Comparison of ENCODE assay signal across 11 cellular contexts in the genomic region with DNA sequence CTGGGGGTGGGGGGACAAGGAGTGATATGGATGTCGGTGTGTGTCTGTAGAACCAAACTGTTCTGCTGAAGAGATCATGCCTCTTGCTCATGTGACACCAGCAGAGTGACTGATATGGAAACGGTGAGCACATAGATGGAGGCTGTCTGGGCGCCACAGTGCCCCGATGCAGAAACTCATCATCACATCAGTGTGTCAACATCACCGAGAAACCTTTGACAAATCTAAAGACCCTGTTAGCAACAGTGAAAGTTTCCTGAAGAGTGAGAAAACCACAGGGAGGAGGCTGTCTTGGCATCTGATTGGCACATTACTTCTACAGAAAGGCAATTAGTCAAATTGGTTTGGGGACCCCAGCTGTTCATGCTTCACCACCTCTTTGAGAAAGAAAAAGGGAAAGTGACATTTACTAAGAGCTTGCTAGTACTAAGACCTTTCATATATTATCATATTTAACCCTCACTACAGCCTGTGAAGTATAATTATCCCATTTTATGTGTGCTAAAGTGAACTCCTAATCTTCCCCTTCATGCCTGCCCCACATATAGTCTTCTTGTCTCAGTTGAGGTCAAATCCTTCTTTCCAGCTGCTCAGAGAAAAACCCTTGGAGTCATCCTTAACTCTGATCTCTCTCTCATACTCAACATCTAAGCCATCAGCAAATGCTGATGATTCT. TPM values are rescaled to one million over a fixed set of nuclear protein-coding genes. Genes with fewer than 3 reads are reported as not detected.
DNase-seq lines count a peak whose midpoint lies in the region; ATAC-seq and TF ChIP-seq lines count a peak whose summit lies in the region.
"Had no signal": no experiment of that assay in that cellular context is flagged by ENCODE, and none has a peak within 500 bp of the region (broad histone marks: within the 10 kb centered on the region; RNA-seq: fewer than 3 reads in every experiment).

No MANE protein-coding gene starts in this region.

- H3K27ac ChIP-seq in GM23338 (ENCODE audit: low read depth) (no peak overlapping the region), esophagus muscularis mucosa (replicated peaks in 1 of 4) (no peak overlapping the region)

- H3K4me1 Mint-ChIP-seq in stimulated activated naive CD8-positive, alpha-beta T cell treated with anti-CD3 and anti-CD28 coated beads, Interleukin-15, amount 100 ng/mL, for 72 hours = peaks cover 89% of the 10 kb centered on the region
- H3K4me1 Mint-ChIP-seq in GM23338 = no peaks in the 10 kb centered on the region

- TF ChIP-seq EP300 in esophagus muscularis mucosa (IDR thresholded peaks at IDR 0.05) = no peak

- H3K27me3 ChIP-seq in GM23338 (ENCODE audit: insufficient read depth) (no peaks in the 10 kb centered on the region), esophagus muscularis mucosa (no peaks in the 10 kb centered on the region)

- H3K36me3 Mint-ChIP-seq in GM23338 (ENCODE audit: low read depth) = no peaks in the 10 kb centered on the region

- H3K9me3 Mint-ChIP-seq in stimulated activated naive CD8-positive, alpha-beta T cell treated with anti-CD3 and anti-CD28 coated beads, Interleukin-15, amount 100 ng/mL, for 72 hours = no peaks in the 10 kb centered on the region
- no peaks in the 10 kb centered on the region for H3K9me3 Mint-ChIP-seq in GM23338

- H3K9me2 ChIP-seq in GM23338 (ENCODE audit: insufficient read depth) = no peaks in the 10 kb centered on the region

- no peaks in the 10 kb centered on the region for H3K4me1 ChIP-seq in GM23338 (ENCODE audit: insufficient read depth)
- H3K4me1 ChIP-seq in esophagus muscularis mucosa = peaks cover 13 to 17% (median 14%) of the 10 kb centered on the region in 4 donors

- peak overlapping the region; percentile 96 to 97 for H3K27ac Mint-ChIP-seq in stimulated activated naive CD8-positive, alpha-beta T cell treated with anti-CD3 and anti-CD28 coated beads, Interleukin-15, amount 100 ng/mL, for 72 hours
- no peak overlapping the region for H3K27ac Mint-ChIP-seq in GM23338

- no peak for TF ChIP-seq POLR2A in esophagus muscularis mucosa (IDR thresholded peaks at IDR 0.05; ENCODE audit: low read depth)

- no peaks in the 10 kb centered on the region for H4K20me1 ChIP-seq in GM23338 (replicated peaks; ENCODE audit: insufficient read depth)

- H3K4me3 Mint-ChIP-seq in stimulated activated naive CD8-positive, alpha-beta T cell treated with anti-CD3 and anti-CD28 coated beads, Interleukin-15, amount 100 ng/mL, for 72 hours = peak overlapping the region; percentile 29 to 68
- H3K4me3 Mint-ChIP-seq in GM23338 = no peak overlapping the region

- no peaks in the 10 kb centered on the region for H3K36me3 ChIP-seq in GM23338 (ENCODE audit: insufficient read depth)
- H3K36me3 ChIP-seq in esophagus muscularis mucosa = no peaks in the 10 kb centered on the region

- TF ChIP-seq CTCF in GM23338 (conservative IDR thresholded peaks at IDR 0.05; ENCODE audit: low read depth in 2 of 2) = no peak
- TF ChIP-seq CTCF in esophagus muscularis mucosa (IDR thresholded peaks at IDR 0.05) = no peak

- no peaks in the 10 kb centered on the region for H3K79me2 ChIP-seq in GM23338 (replicated peaks; ENCODE audit: insufficient read depth)

- DNase-seq in stimulated activated CD4-positive, alpha-beta T cell treated with anti-CD3 and anti-CD28 coated beads, Interleukin-12 subunit alpha, Interleukin-12 subunit beta, amount 100 ng/mL, for 24 hours (ENCODE audit: low read depth in 2 of 2) = peak; percentile 53 to 59
- DNase-seq in stimulated activated CD4-positive, alpha-beta T cell treated with anti-CD3 and anti-CD28 coated beads, Interleukin-2, amount 100 ng/mL, for 48 hours = no peak
- DNase-seq in activated T-helper 9 cell treated with anti-CD3 and anti-CD28 coated beads, Interleukin-2, amount 50 U/mL, for 16 hours (ENCODE audit: low read depth) = peak; percentile 62
- peak; percentile 74 to 90 for DNase-seq in stimulated activated naive CD8-positive, alpha-beta T cell treated with anti-CD3 and anti-CD28 coated beads, Interleukin-15, amount 100 ng/mL, for 72 hours
- DNase-seq in NCI-H187 (lab: John Stamatoyannopoulos, UW) = no peak
- DNase-seq in GM23338 (ENCODE audit: low spot score) = no peak
- no peak for DNase-seq in esophagus muscularis mucosa (ENCODE audit: extremely low spot score)

- no peaks in the 10 kb centered on the region for H3K9me3 ChIP-seq in esophagus muscularis mucosa

- intact Hi-C loops in esophagus muscularis mucosa (cut with DNase I) = no loop called here

- no peaks in the 10 kb centered on the region for H3F3A ChIP-seq in GM23338 (replicated peaks; ENCODE audit: low read depth)

- 54% methylated on average over 5 of the region's 5 CpGs for WGBS in esophagus muscularis mucosa

- no peak overlapping the region for H3K4me2 ChIP-seq in GM23338

- no peak overlapping the region for H3K4me3 ChIP-seq in GM23338
- no peak overlapping the region for H3K4me3 ChIP-seq in esophagus muscularis mucosa

- no peaks in the 10 kb centered on the region for H3K27me3 Mint-ChIP-seq in stimulated activated naive CD8-positive, alpha-beta T cell treated with anti-CD3 and anti-CD28 coated beads, Interleukin-15, amount 100 ng/mL, for 72 hours
- H3K27me3 Mint-ChIP-seq in GM23338 (ENCODE audit: insufficient read depth, low read depth, poor library complexity) = no peaks in the 10 kb centered on the region

- ATAC-seq in HG03457 (IDR thresholded peaks at IDR 0.05; ENCODE audit: unreplicated experiment) = peak; percentile 38
- peak; percentile 86 for ATAC-seq in stimulated activated naive CD8-positive, alpha-beta T cell treated with anti-CD3 and anti-CD28 coated beads, Interleukin-15, amount 100 ng/mL, for 72 hours
- no peak for ATAC-seq in GM23338

- H2AFZ ChIP-seq in GM23338 = no peak overlapping the region

TF ChIP-seq in GM23338, 12 proteins besides CTCF, POLR2A, EP300 and RAD21 (continues in another document):
- TF ChIP-seq, protein P1, sequence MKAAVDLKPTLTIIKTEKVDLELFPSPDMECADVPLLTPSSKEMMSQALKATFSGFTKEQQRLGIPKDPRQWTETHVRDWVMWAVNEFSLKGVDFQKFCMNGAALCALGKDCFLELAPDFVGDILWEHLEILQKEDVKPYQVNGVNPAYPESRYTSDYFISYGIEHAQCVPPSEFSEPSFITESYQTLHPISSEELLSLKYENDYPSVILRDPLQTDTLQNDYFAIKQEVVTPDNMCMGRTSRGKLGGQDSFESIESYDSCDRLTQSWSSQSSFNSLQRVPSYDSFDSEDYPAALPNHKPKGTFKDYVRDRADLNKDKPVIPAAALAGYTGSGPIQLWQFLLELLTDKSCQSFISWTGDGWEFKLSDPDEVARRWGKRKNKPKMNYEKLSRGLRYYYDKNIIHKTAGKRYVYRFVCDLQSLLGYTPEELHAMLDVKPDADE (IDR thresholded peaks at IDR 0.05) = no peak
- TF ChIP-seq REST (IDR thresholded peaks at IDR 0.05; ENCODE audit: unreplicated experiment) (no peak), EZH2 (IDR thresholded peaks at IDR 0.05; ENCODE audit: low read depth, unreplicated experiment) (no peak), CREB1 (CRISPR knock-in tag; IDR thresholded peaks at IDR 0.05; ENCODE audit: low read depth) (no peak), ZNF114 (CRISPR knock-in tag; IDR thresholded peaks at IDR 0.05) (no peak), NANOG (IDR thresholded peaks at IDR 0.05; ENCODE audit: borderline replicate concordance) (no peak), EZH2phosphoT487 (IDR thresholded peaks at IDR 0.05; ENCODE audit: unreplicated experiment) (no peak), POLR2AphosphoS5 (IDR thresholded peaks at IDR 0.05; ENCODE audit: low read depth) (no peak)

RNA-seq across cellular contexts. Expression of gene CSF2, which starts 25.6 kb away (rescaled TPM):
- not detected in 2 replicates for total RNA-seq in GM23338 (2014; rRNA removed; shearing (Covaris generic))
- polyA plus RNA-seq in GM23338 (2016; fragmentation: Nextera tagmentation; extraction: Ambion mirVana) = not detected in 2 replicates
- not detected for total RNA-seq in esophagus muscularis mucosa
- total RNA-seq: LHCN-M2 had no signal
- polyA plus RNA-seq: BJ had no signal

RNA-seq across cellular contexts. Expression of gene IL3, which starts 38.8 kb away (rescaled TPM):
- total RNA-seq in GM23338 (2014; rRNA removed; shearing (Covaris generic)) = not detected in 2 replicates
- not detected in 2 replicates for polyA plus RNA-seq in GM23338 (2016; fragmentation: Nextera tagmentation; extraction: Ambion mirVana)
- total RNA-seq in esophagus muscularis mucosa = not detected
- total RNA-seq: LHCN-M2 had no signal
- polyA plus RNA-seq: adipose tissue, BJ had no signal

Comparison
In these comparisons a context has a peak if more than half of its experiments do, and no peak if none do; other contexts are left out.
1. DNase-seq: peak in stimulated activated CD4-positive, alpha-beta T cell treated with anti-CD3 and anti-CD28 coated beads, Interleukin-12 subunit alpha, Interleukin-12 subunit beta, amount 100 ng/mL, for 24 hours (2 of 2), activated T-helper 9 cell treated with anti-CD3 and anti-CD28 coated beads, Interleukin-2, amount 50 U/mL, for 16 hours (single experiment) and stimulated activated naive CD8-positive, alpha-beta T cell treated with anti-CD3 and anti-CD28 coated beads, Interleukin-15, amount 100 ng/mL, for 72 hours (2 of 2); none in stimulated activated CD4-positive, alpha-beta T cell treated with anti-CD3 and anti-CD28 coated beads, Interleukin-2, amount 100 ng/mL, for 48 hours (0 of 2), NCI-H187 (0 of 2), GM23338 (single experiment) and esophagus muscularis mucosa (single experiment).